Comparison of ENCODE assay signal across 1 cellular context in the genomic region with DNA sequence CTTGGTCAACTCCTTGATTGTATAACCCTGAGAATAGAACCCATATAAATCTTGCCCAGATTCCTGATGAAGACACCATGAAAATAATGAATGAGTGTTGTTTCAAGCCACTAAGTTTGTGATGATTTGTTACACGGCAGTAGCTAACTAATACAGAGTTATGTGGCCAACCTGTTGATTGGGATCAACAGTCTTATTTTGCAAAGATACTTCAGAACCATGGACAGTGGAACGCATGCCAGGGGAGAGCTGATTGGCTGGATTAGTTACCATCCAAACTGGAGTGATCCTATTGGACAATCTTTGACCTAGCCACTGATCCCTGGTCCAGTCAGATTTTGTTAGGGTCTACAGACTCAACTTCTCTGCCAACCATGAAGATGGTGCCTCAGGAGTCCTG.
TF ChIP-seq lines count a peak whose summit lies in the region.

No MANE protein-coding gene starts in this region.

TF ChIP-seq in GM12878, 131 proteins besides CTCF, POLR2A, EP300 and RAD21:
- TF ChIP-seq, protein P1, sequence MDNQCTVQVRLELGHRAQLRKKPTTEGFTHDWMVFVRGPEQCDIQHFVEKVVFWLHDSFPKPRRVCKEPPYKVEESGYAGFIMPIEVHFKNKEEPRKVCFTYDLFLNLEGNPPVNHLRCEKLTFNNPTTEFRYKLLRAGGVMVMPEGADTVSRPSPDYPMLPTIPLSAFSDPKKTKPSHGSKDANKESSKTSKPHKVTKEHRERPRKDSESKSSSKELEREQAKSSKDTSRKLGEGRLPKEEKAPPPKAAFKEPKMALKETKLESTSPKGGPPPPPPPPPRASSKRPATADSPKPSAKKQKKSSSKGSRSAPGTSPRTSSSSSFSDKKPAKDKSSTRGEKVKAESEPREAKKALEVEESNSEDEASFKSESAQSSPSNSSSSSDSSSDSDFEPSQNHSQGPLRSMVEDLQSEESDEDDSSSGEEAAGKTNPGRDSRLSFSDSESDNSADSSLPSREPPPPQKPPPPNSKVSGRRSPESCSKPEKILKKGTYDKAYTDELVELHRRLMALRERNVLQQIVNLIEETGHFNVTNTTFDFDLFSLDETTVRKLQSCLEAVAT (IDR thresholded peaks at IDR 0.05), result no peak
- TF ChIP-seq ZSCAN29 (IDR thresholded peaks at IDR 0.05) (no peak), HDGF (IDR thresholded peaks at IDR 0.05) (no peak), RFX5 (IDR thresholded peaks at IDR 0.05; ENCODE audit: low read depth, low read length) (0 out of 2 replicates have a peak, but pooled peaks have one; percentile 36)
- TF ChIP-seq, protein P2, sequence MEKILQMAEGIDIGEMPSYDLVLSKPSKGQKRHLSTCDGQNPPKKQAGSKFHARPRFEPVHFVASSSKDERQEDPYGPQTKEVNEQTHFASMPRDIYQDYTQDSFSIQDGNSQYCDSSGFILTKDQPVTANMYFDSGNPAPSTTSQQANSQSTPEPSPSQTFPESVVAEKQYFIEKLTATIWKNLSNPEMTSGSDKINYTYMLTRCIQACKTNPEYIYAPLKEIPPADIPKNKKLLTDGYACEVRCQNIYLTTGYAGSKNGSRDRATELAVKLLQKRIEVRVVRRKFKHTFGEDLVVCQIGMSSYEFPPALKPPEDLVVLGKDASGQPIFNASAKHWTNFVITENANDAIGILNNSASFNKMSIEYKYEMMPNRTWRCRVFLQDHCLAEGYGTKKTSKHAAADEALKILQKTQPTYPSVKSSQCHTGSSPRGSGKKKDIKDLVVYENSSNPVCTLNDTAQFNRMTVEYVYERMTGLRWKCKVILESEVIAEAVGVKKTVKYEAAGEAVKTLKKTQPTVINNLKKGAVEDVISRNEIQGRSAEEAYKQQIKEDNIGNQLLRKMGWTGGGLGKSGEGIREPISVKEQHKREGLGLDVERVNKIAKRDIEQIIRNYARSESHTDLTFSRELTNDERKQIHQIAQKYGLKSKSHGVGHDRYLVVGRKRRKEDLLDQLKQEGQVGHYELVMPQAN (conservative IDR thresholded peaks at IDR 0.05), result no peak
- TF ChIP-seq, protein P3, sequence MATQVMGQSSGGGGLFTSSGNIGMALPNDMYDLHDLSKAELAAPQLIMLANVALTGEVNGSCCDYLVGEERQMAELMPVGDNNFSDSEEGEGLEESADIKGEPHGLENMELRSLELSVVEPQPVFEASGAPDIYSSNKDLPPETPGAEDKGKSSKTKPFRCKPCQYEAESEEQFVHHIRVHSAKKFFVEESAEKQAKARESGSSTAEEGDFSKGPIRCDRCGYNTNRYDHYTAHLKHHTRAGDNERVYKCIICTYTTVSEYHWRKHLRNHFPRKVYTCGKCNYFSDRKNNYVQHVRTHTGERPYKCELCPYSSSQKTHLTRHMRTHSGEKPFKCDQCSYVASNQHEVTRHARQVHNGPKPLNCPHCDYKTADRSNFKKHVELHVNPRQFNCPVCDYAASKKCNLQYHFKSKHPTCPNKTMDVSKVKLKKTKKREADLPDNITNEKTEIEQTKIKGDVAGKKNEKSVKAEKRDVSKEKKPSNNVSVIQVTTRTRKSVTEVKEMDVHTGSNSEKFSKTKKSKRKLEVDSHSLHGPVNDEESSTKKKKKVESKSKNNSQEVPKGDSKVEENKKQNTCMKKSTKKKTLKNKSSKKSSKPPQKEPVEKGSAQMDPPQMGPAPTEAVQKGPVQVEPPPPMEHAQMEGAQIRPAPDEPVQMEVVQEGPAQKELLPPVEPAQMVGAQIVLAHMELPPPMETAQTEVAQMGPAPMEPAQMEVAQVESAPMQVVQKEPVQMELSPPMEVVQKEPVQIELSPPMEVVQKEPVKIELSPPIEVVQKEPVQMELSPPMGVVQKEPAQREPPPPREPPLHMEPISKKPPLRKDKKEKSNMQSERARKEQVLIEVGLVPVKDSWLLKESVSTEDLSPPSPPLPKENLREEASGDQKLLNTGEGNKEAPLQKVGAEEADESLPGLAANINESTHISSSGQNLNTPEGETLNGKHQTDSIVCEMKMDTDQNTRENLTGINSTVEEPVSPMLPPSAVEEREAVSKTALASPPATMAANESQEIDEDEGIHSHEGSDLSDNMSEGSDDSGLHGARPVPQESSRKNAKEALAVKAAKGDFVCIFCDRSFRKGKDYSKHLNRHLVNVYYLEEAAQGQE (IDR thresholded peaks at IDR 0.05; ENCODE audit: low read depth, low read length), result peak; percentile 92
